28 cellular contexts compared by ENCODE assay signal in genomic region chr14:28629328-28630004, GRCh38.
"Had no signal": no experiment of that assay in that cellular context is flagged by ENCODE, and none has a peak within 500 bp of the region (broad histone marks: within the 10 kb centered on the region; RNA-seq: fewer than 3 reads in every experiment).

No MANE protein-coding gene starts in this region.

- H3K27ac ChIP-seq: brain microvascular endothelial cell, Peyer's patch, RWPE1 had no signal

- FAIRE-seq: TTC549 had no signal

- H3K4me1 ChIP-seq: Peyer's patch had no signal

- H3K9me3 ChIP-seq: Peyer's patch had no signal

- H3K27me3 ChIP-seq: brain microvascular endothelial cell, Peyer's patch had no signal

- H3K27me3 Mint-ChIP-seq: activated B cell treated with CpG ODN at 0.5 μM for 24 hours; activated CD4-positive, alpha-beta T cell treated with anti-CD3 and anti-CD28 coated beads, Interleukin-2, amount 10 ng/mL, durations not matched to agents 24 days and 14 days; T-helper 17 cell had no signal

- H3K27ac Mint-ChIP-seq: activated B cell treated with CpG ODN at 0.5 μM for 24 hours; activated CD4-positive, alpha-beta T cell treated with anti-CD3 and anti-CD28 coated beads, Interleukin-2, amount 10 ng/mL, durations not matched to agents 24 days and 14 days; activated naive CD4-positive, alpha-beta T cell treated with anti-CD3 and anti-CD28 coated beads, Interleukin-2, amount 50 U/mL, for 72 hours; T-helper 17 cell had no signal

- H3K4me3 ChIP-seq: Peyer's patch had no signal

- H3K36me3 ChIP-seq: brain microvascular endothelial cell, Peyer's patch had no signal

- H3K9me3 Mint-ChIP-seq: activated CD4-positive, alpha-beta T cell treated with anti-CD3 and anti-CD28 coated beads, Interleukin-2, amount 10 ng/mL, durations not matched to agents 24 days and 14 days had no signal

- H3K4me3 Mint-ChIP-seq: activated B cell treated with CpG ODN at 0.5 μM for 24 hours; activated CD4-positive, alpha-beta T cell treated with anti-CD3 and anti-CD28 coated beads, Interleukin-2, amount 10 ng/mL, durations not matched to agents 24 days and 14 days; activated T-cell treated with anti-CD3 and anti-CD28 coated beads, Interleukin-2, amount 50 U/mL, for 4 hours; T-helper 17 cell had no signal

- H3K4me1 Mint-ChIP-seq: activated B cell treated with CpG ODN at 0.5 μM for 24 hours; activated CD4-positive, alpha-beta T cell treated with anti-CD3 and anti-CD28 coated beads, Interleukin-2, amount 10 ng/mL, durations not matched to agents 24 days and 14 days; T-helper 17 cell had no signal

- ATAC-seq: activated naive CD4-positive, alpha-beta T cell treated with anti-CD3 and anti-CD28 coated beads, Interleukin-2, amount 50 U/mL, for 72 hours; activated T-cell treated with anti-CD3 and anti-CD28 coated beads, Interleukin-2, amount 50 U/mL, for 4 hours; T-helper 17 cell had no signal

- DNase-seq: activated B cell treated with CpG ODN at 0.5 μM for 24 hours; activated CD4-positive, alpha-beta T cell treated with anti-CD3 and anti-CD28 coated beads for 1 hour; activated CD4-positive, alpha-beta T cell treated with anti-CD3 and anti-CD28 coated beads, Interleukin-2, amount 10 ng/mL, durations not matched to agents 24 days and 14 days; activated CD4-positive, alpha-beta T cell treated with anti-CD3 and anti-CD28 coated beads, Interleukin-2, amount 50 U/mL, for 48 hours; activated CD8-positive, alpha-beta memory T cell treated with anti-CD3 and anti-CD28 coated beads for 24 hours; activated effector memory CD4-positive, alpha-beta T cell treated with anti-CD3 and anti-CD28 coated beads, Interleukin-2, amount 50 U/mL, for 16 hours; activated naive CD4-positive, alpha-beta T cell treated with Interleukin-2 at 50 U/mL for 16 hours; activated T-cell treated with anti-CD3 and anti-CD28 coated beads, Interleukin-2, amount 50 U/mL, for 4 hours; brain microvascular endothelial cell; central memory CD4-positive, alpha-beta T cell; Karpas-422; MV-4-11; NCI-H1105; NCI-H1436; NCI-H1694 treated with DMSO at 0.1 percent for 48 hours; NCI-H2029 treated with DMSO at 0.1 percent for 48 hours; NCI-H345; NCI-H510A; NCI-H526 treated with DMSO at 0.1 percent for 48 hours; NCI-H82; NK-92 treated with Interleukin-12 subunit alpha and Interleukin-12 subunit beta, amount 100 ng/mL, for 24 hours; OCI-M1; Peyer's patch; T-helper 17 cell; T-helper 9 cell had no signal
